1 cellular context compared by ENCODE assay signal in the genomic region with DNA sequence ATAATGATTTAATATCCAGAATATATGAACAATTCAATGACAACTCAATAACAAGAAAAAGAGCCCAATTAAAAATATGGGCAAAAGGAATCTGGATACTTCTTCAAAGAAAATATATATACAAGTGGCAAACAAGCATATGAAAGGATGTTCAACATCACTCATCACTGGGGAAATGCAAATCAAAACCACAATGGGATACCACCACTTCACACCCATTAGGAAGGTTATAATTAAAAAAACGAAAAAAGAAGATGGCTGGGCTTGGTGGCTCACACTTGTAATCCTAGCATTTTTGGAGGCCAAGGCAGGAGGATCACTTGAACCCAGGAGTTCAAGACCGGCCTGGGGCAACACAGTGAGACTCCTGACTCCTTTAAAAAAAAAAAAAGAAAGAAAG.
TF ChIP-seq lines count a peak whose summit lies in the region.

No MANE protein-coding gene starts in this region.

TF ChIP-seq in HCT116, 20 proteins besides CTCF, POLR2A, EP300 and RAD21:
- TF ChIP-seq SP1 (IDR thresholded peaks at IDR 0.05; ENCODE audit: low read depth) (no peak), TCF7L2 (IDR thresholded peaks at IDR 0.05; ENCODE audit: borderline replicate concordance, extremely low read depth, insufficient read depth, insufficient read length) (no peak), SIN3A (IDR thresholded peaks at IDR 0.05; ENCODE audit: low read depth) (no peak), ZFX (IDR thresholded peaks at IDR 0.05) (no peak), FOSL1 (IDR thresholded peaks at IDR 0.05; ENCODE audit: low read depth) (no peak), YY1 (IDR thresholded peaks at IDR 0.05; ENCODE audit: extremely low read depth, insufficient replicate concordance, low read depth, low read length) (no peak), SRF (IDR thresholded peaks at IDR 0.05; ENCODE audit: low read depth) (no peak), ELF1 (IDR thresholded peaks at IDR 0.05; ENCODE audit: borderline replicate concordance, low read depth) (no peak), EGR1 (IDR thresholded peaks at IDR 0.05; ENCODE audit: low read depth) (no peak), JUND (IDR thresholded peaks at IDR 0.05) (no peak), EZH2 (IDR thresholded peaks at IDR 0.05) (no peak), CBX3 (IDR thresholded peaks at IDR 0.05; ENCODE audit: low read depth) (no peak), EZH2phosphoT487 (IDR thresholded peaks at IDR 0.05; ENCODE audit: borderline replicate concordance) (no peak), ZNF274 (IDR thresholded peaks at IDR 0.05; ENCODE audit: low read depth, low read length) (no peak), CEBPB (IDR thresholded peaks at IDR 0.05; ENCODE audit: low read depth) (no peak), POLR2AphosphoS5 (IDR thresholded peaks at IDR 0.05; ENCODE audit: low read depth, low read length) (no peak)
- TF ChIP-seq, protein P1, sequence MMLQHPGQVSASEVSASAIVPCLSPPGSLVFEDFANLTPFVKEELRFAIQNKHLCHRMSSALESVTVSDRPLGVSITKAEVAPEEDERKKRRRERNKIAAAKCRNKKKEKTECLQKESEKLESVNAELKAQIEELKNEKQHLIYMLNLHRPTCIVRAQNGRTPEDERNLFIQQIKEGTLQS (IDR thresholded peaks at IDR 0.05) = no peak
- TF ChIP-seq, protein P2, sequence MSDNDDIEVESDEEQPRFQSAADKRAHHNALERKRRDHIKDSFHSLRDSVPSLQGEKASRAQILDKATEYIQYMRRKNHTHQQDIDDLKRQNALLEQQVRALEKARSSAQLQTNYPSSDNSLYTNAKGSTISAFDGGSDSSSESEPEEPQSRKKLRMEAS (IDR thresholded peaks at IDR 0.05) = no peak
- TF ChIP-seq, protein P3, sequence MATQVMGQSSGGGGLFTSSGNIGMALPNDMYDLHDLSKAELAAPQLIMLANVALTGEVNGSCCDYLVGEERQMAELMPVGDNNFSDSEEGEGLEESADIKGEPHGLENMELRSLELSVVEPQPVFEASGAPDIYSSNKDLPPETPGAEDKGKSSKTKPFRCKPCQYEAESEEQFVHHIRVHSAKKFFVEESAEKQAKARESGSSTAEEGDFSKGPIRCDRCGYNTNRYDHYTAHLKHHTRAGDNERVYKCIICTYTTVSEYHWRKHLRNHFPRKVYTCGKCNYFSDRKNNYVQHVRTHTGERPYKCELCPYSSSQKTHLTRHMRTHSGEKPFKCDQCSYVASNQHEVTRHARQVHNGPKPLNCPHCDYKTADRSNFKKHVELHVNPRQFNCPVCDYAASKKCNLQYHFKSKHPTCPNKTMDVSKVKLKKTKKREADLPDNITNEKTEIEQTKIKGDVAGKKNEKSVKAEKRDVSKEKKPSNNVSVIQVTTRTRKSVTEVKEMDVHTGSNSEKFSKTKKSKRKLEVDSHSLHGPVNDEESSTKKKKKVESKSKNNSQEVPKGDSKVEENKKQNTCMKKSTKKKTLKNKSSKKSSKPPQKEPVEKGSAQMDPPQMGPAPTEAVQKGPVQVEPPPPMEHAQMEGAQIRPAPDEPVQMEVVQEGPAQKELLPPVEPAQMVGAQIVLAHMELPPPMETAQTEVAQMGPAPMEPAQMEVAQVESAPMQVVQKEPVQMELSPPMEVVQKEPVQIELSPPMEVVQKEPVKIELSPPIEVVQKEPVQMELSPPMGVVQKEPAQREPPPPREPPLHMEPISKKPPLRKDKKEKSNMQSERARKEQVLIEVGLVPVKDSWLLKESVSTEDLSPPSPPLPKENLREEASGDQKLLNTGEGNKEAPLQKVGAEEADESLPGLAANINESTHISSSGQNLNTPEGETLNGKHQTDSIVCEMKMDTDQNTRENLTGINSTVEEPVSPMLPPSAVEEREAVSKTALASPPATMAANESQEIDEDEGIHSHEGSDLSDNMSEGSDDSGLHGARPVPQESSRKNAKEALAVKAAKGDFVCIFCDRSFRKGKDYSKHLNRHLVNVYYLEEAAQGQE (IDR thresholded peaks at IDR 0.05; ENCODE audit: low read depth) = no peak
- TF ChIP-seq, protein P4, sequence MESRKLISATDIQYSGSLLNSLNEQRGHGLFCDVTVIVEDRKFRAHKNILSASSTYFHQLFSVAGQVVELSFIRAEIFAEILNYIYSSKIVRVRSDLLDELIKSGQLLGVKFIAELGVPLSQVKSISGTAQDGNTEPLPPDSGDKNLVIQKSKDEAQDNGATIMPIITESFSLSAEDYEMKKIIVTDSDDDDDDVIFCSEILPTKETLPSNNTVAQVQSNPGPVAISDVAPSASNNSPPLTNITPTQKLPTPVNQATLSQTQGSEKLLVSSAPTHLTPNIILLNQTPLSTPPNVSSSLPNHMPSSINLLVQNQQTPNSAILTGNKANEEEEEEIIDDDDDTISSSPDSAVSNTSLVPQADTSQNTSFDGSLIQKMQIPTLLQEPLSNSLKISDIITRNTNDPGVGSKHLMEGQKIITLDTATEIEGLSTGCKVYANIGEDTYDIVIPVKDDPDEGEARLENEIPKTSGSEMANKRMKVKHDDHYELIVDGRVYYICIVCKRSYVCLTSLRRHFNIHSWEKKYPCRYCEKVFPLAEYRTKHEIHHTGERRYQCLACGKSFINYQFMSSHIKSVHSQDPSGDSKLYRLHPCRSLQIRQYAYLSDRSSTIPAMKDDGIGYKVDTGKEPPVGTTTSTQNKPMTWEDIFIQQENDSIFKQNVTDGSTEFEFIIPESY (IDR thresholded peaks at IDR 0.05; ENCODE audit: extremely low read depth, insufficient replicate concordance, low read length) = no peak
TF ChIP-seq in HCT116: peak in this region for 0.
